Comparison of ENCODE assay signal across 2 cellular contexts in genomic region chr20:50246367-50247195, GRCh38.
TF ChIP-seq lines count a peak whose summit lies in the region.

No MANE protein-coding gene starts in this region.

TF ChIP-seq in A549, 52 proteins besides CTCF, POLR2A, EP300 and RAD21:
- TF ChIP-seq TP53 (CRISPR knock-in tag; IDR thresholded peaks at IDR 0.05) (no peak), HEYL (CRISPR knock-in tag; IDR thresholded peaks at IDR 0.05) (no peak), POLR2AphosphoS2 (conservative IDR thresholded peaks at IDR 0.05; ENCODE audit: low read length) (no peak), ZC3H11A (IDR thresholded peaks at IDR 0.05) (no peak), CEBPB (IDR thresholded peaks at IDR 0.05) (no peak), MAZ (IDR thresholded peaks at IDR 0.05; ENCODE audit: borderline replicate concordance, low read depth, low read length) (no peak), HOXB13 (CRISPR knock-in tag; IDR thresholded peaks at IDR 0.05; ENCODE audit: low read depth) (no peak), RARB (CRISPR knock-in tag; IDR thresholded peaks at IDR 0.05) (no peak), BHLHE40 (IDR thresholded peaks at IDR 0.05; ENCODE audit: low read depth, low read length) (no peak), JUN (IDR thresholded peaks at IDR 0.05) (no peak)

TF ChIP-seq in IMR-90, 13 proteins besides CTCF, POLR2A, EP300 and RAD21:
- TF ChIP-seq SMC3 (IDR thresholded peaks at IDR 0.05; ENCODE audit: low read depth, low read length) (no peak), MAFK (IDR thresholded peaks at IDR 0.05; ENCODE audit: low read depth, low read length) (no peak), ELK1 (IDR thresholded peaks at IDR 0.05; ENCODE audit: borderline replicate concordance, low read depth, low read length) (no peak), CHD1 (IDR thresholded peaks at IDR 0.05; ENCODE audit: low read depth, low read length) (no peak), RCOR1 (IDR thresholded peaks at IDR 0.05; ENCODE audit: insufficient replicate concordance, low read length) (no peak), MAZ (IDR thresholded peaks at IDR 0.05; ENCODE audit: borderline replicate concordance, low read depth, low read length) (no peak), BHLHE40 (IDR thresholded peaks at IDR 0.05; ENCODE audit: low read depth, low read length) (no peak)
- TF ChIP-seq, protein P1, sequence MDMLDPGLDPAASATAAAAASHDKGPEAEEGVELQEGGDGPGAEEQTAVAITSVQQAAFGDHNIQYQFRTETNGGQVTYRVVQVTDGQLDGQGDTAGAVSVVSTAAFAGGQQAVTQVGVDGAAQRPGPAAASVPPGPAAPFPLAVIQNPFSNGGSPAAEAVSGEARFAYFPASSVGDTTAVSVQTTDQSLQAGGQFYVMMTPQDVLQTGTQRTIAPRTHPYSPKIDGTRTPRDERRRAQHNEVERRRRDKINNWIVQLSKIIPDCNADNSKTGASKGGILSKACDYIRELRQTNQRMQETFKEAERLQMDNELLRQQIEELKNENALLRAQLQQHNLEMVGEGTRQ (IDR thresholded peaks at IDR 0.05; ENCODE audit: low read depth, low read length) = no peak
TF ChIP-seq in IMR-90: peak in this region for 0.
